ENCODE assay signal across 1 cellular context in genomic region chr6:36820700-36821580, GRCh38.
TF ChIP-seq lines count a peak whose summit lies in the region.

No MANE protein-coding gene starts in this region.

TF ChIP-seq in K562, 482 proteins besides CTCF, POLR2A, EP300 and RAD21 (continued from another document and continues in another):
- TF ChIP-seq E2F4 (CRISPR knock-in tag; IDR thresholded peaks at IDR 0.05; ENCODE audit: low read depth) (no peak), RNF219 (CRISPR knock-in tag; IDR thresholded peaks at IDR 0.05) (no peak), MAZ (CRISPR knock-in tag; conservative IDR thresholded peaks at IDR 0.05 in 1 of 2, IDR thresholded peaks at IDR 0.05 in 1 of 2) (peak; percentile 57 to 59; a peak in 3 of 4 replicates), ZNF408 (CRISPR knock-in tag; IDR thresholded peaks at IDR 0.05; ENCODE audit: low read depth) (no peak), ZNF518B (CRISPR knock-in tag; IDR thresholded peaks at IDR 0.05) (no peak), TEAD4 (IDR thresholded peaks at IDR 0.05; ENCODE audit: low read length) (0 out of 2 replicates have a peak, but pooled peaks have one; percentile 34), TEAD4 (CRISPR knock-in tag; IDR thresholded peaks at IDR 0.05; ENCODE audit: borderline replicate concordance) (no peak), ZNF584 (CRISPR knock-in tag; IDR thresholded peaks at IDR 0.05; ENCODE audit: low read depth) (peak; percentile 94), AFF4 (CRISPR knock-in tag; IDR thresholded peaks at IDR 0.05) (0 out of 2 replicates have a peak, but pooled peaks have one; percentile 67), ZNF24 (IDR thresholded peaks at IDR 0.05) (no peak), PHB2 (IDR thresholded peaks at IDR 0.05; ENCODE audit: low read depth) (no peak; the same call in 1 of the 2 replicates), ZBTB5 (IDR thresholded peaks at IDR 0.05) (no peak), KHSRP (IDR thresholded peaks at IDR 0.05) (no peak), ZNF134 (CRISPR knock-in tag; conservative IDR thresholded peaks at IDR 0.05) (peak; percentile 17; the same call in 1 of the 2 replicates), IRF9 (tag; IDR thresholded peaks at IDR 0.05) (peak; percentile 37; the same call in 1 of the 2 replicates), STAG1 (CRISPR knock-in tag; IDR thresholded peaks at IDR 0.05; ENCODE audit: borderline replicate concordance) (no peak), CHAMP1 (IDR thresholded peaks at IDR 0.05) (no peak), MLX (CRISPR knock-in tag; conservative IDR thresholded peaks at IDR 0.05) (no peak), MTF1 (CRISPR knock-in tag; IDR thresholded peaks at IDR 0.05; ENCODE audit: borderline replicate concordance) (no peak), KLF10 (CRISPR knock-in tag; IDR thresholded peaks at IDR 0.05) (no peak), PRPF4 (IDR thresholded peaks at IDR 0.05; ENCODE audit: insufficient read depth, low read depth, low read length, poor library complexity, severe bottlenecking) (no peak), SIRT6 (IDR thresholded peaks at IDR 0.05; ENCODE audit: low read depth, low read length) (no peak), ZNF766 (CRISPR knock-in tag; conservative IDR thresholded peaks at IDR 0.05) (peak; percentile 87), RB1 (IDR thresholded peaks at IDR 0.05; ENCODE audit: low read depth) (no peak), ZBTB26 (CRISPR knock-in tag; IDR thresholded peaks at IDR 0.05) (no peak), MYC (IDR thresholded peaks at IDR 0.05; ENCODE audit: low read depth, low read length) (peak; percentile 3; the same call in 1 of the 2 replicates), MYC (CRISPR knock-in tag; IDR thresholded peaks at IDR 0.05; ENCODE audit: borderline replicate concordance, low read depth) (peak; percentile 68; the same call in 1 of the 2 replicates), TEAD1 (CRISPR knock-in tag; IDR thresholded peaks at IDR 0.05) (no peak), RFX7 (CRISPR knock-in tag; IDR thresholded peaks at IDR 0.05) (no peak), XRCC3 (IDR thresholded peaks at IDR 0.05) (no peak), ZNF184 (CRISPR knock-in tag; IDR thresholded peaks at IDR 0.05) (no peak), REST (CRISPR knock-in tag; IDR thresholded peaks at IDR 0.05; ENCODE audit: low read depth) (0 out of 2 replicates have a peak, but pooled peaks have one; percentile 35)
